Comparison of ENCODE assay signal across 1 cellular context in genomic region chr2:201008000-201008829, GRCh38.
TF ChIP-seq lines count a peak whose summit lies in the region.

No MANE protein-coding gene starts in this region.

TF ChIP-seq in HepG2, 621 proteins besides CTCF, POLR2A, EP300 and RAD21 (continued from another document and continues in another):
- TF ChIP-seq NKX3-1 (CRISPR knock-in tag; IDR thresholded peaks at IDR 0.05) (peak; percentile 73; the same call in 1 of the 2 replicates), BCLAF1 (IDR thresholded peaks at IDR 0.05) (no peak), HDAC1 (CRISPR knock-in tag; IDR thresholded peaks at IDR 0.05) (no peak), PHB2 (IDR thresholded peaks at IDR 0.05; ENCODE audit: partially characterized antibody) (no peak), ZZZ3 (CRISPR knock-in tag; IDR thresholded peaks at IDR 0.05; ENCODE audit: borderline replicate concordance) (no peak), TBX3 (IDR thresholded peaks at IDR 0.05; ENCODE audit: borderline replicate concordance) (peak; percentile 48; the same call in 1 of the 2 replicates), POGZ (CRISPR knock-in tag; IDR thresholded peaks at IDR 0.05) (peak; percentile 82), PRMT3 (CRISPR knock-in tag; IDR thresholded peaks at IDR 0.05; ENCODE audit: borderline replicate concordance, low read depth) (no peak), KDM1A (CRISPR knock-in tag; IDR thresholded peaks at IDR 0.05) (peak; percentile 86), ZNF30 (CRISPR knock-in tag; IDR thresholded peaks at IDR 0.05) (no peak), REL (CRISPR knock-in tag; conservative IDR thresholded peaks at IDR 0.05) (no peak), HMG20B (CRISPR knock-in tag; conservative IDR thresholded peaks at IDR 0.05) (peak; percentile 64; the same call in 1 of the 2 replicates), ZNF572 (CRISPR knock-in tag; IDR thresholded peaks at IDR 0.05) (no peak), ZNF549 (CRISPR knock-in tag; IDR thresholded peaks at IDR 0.05) (no peak), ZBTB39 (CRISPR knock-in tag; IDR thresholded peaks at IDR 0.05) (no peak), ATF2 (CRISPR knock-in tag; IDR thresholded peaks at IDR 0.05) (peak; percentile 28; the same call in 1 of the 2 replicates), ARNTL (CRISPR knock-in tag; IDR thresholded peaks at IDR 0.05) (peak; percentile 24; the same call in 1 of the 2 replicates), REST (IDR thresholded peaks at IDR 0.05; ENCODE audit: borderline replicate concordance in 1 of 2, low read depth in 1 of 2, low read length in 2 of 2) (no peak), MTF2 (CRISPR knock-in tag; IDR thresholded peaks at IDR 0.05; ENCODE audit: borderline replicate concordance) (no peak), ZNF709 (CRISPR knock-in tag; IDR thresholded peaks at IDR 0.05) (no peak), ESRRA (CRISPR knock-in tag; IDR thresholded peaks at IDR 0.05; ENCODE audit: low read depth) (peak; percentile 55; the same call in 1 of the 2 replicates), ZBTB37 (CRISPR knock-in tag; IDR thresholded peaks at IDR 0.05) (peak; percentile 70), ZKSCAN8 (CRISPR knock-in tag; IDR thresholded peaks at IDR 0.05; ENCODE audit: borderline replicate concordance) (peak; percentile 72; the same call in 1 of the 2 replicates), HNRNPLL (IDR thresholded peaks at IDR 0.05; ENCODE audit: low read depth, low read length, poor library complexity, severe bottlenecking) (no peak), KAT8 (CRISPR knock-in tag; IDR thresholded peaks at IDR 0.05) (peak; percentile 32; the same call in 1 of the 2 replicates), TOE1 (CRISPR knock-in tag; IDR thresholded peaks at IDR 0.05) (no peak; the same call in 1 of the 2 replicates), BCL6 (CRISPR knock-in tag; IDR thresholded peaks at IDR 0.05) (peak; percentile 78), FOSL1 (CRISPR knock-in tag; IDR thresholded peaks at IDR 0.05; ENCODE audit: borderline replicate concordance) (no peak), SRSF9 (IDR thresholded peaks at IDR 0.05; ENCODE audit: borderline replicate concordance, insufficient read depth, low read depth, low read length, poor library complexity, severe bottlenecking) (no peak), GLMP (CRISPR knock-in tag; IDR thresholded peaks at IDR 0.05; ENCODE audit: borderline replicate concordance) (no peak), SRY (CRISPR knock-in tag; IDR thresholded peaks at IDR 0.05) (no peak), ETS1 (CRISPR knock-in tag; IDR thresholded peaks at IDR 0.05) (no peak), ZNF34 (CRISPR knock-in tag; IDR thresholded peaks at IDR 0.05; ENCODE audit: borderline replicate concordance) (no peak), ATAD3A (CRISPR knock-in tag; IDR thresholded peaks at IDR 0.05) (no peak), CSRNP2 (CRISPR knock-in tag; conservative IDR thresholded peaks at IDR 0.05; ENCODE audit: low read depth) (no peak), PHF5A (CRISPR knock-in tag; IDR thresholded peaks at IDR 0.05; ENCODE audit: low read depth, unreplicated experiment) (peak; percentile 73), MED1 (CRISPR knock-in tag; IDR thresholded peaks at IDR 0.05) (peak; percentile 81), GFI1 (CRISPR knock-in tag; IDR thresholded peaks at IDR 0.05; ENCODE audit: borderline replicate concordance) (peak; percentile 94), NR2C2 (CRISPR knock-in tag; IDR thresholded peaks at IDR 0.05; ENCODE audit: borderline replicate concordance) (peak; percentile 26; the same call in 1 of the 2 replicates), ZNF839 (CRISPR knock-in tag; IDR thresholded peaks at IDR 0.05; ENCODE audit: borderline replicate concordance) (no peak), ARID4A (CRISPR knock-in tag; IDR thresholded peaks at IDR 0.05; ENCODE audit: borderline replicate concordance) (no peak; the same call in 1 of the 2 replicates)
